Comparison of ENCODE assay signal across 22 cellular contexts in the genomic region with DNA sequence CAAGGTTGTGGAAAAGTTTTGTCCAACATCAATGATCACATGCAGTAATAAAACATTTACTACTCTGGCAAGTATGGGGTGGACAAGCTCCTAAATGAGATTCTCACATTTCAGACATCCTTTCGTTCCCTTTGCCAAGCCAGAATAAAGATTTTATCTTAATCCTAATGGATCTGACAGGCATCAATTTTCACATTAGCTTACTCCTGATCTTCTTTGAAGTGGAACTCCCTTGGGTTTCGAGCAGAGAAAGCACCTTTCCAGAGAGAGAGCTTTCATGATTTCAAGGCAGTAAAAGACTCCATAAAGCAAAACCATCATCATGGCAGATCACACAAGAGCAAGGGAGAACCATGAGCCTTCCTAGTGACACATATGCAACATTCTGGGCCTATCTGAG.
"Had no signal": no experiment of that assay in that cellular context is flagged by ENCODE, and none has a peak within 500 bp of the region (broad histone marks: within the 10 kb centered on the region; RNA-seq: fewer than 3 reads in every experiment).

No MANE protein-coding gene starts in this region.

- H3K27ac ChIP-seq: coronary artery, esophagus squamous epithelium, ovary, psoas muscle, sigmoid colon, thoracic aorta, tibial nerve, upper lobe of left lung had no signal

- FAIRE-seq: endothelial cell of umbilical vein, frontal cortex, keratinocyte, urothelium cell line had no signal

- H3K4me1 ChIP-seq: esophagus squamous epithelium, psoas muscle had no signal

- H3K36me3 ChIP-seq: esophagus squamous epithelium, ovary, sigmoid colon, thoracic aorta, upper lobe of left lung had no signal

- H3K9me3 ChIP-seq: esophagus squamous epithelium, ovary, psoas muscle, sigmoid colon, thoracic aorta, tibial nerve, upper lobe of left lung had no signal

- H3K27me3 ChIP-seq: esophagus squamous epithelium, ovary, sigmoid colon, tibial nerve, upper lobe of left lung had no signal

- DNase-seq: dermis blood vessel endothelial cell; effector memory CD4-positive, alpha-beta T cell; erythroblast; esophagus squamous epithelium; head of caudate nucleus; natural killer cell; occipital lobe; ovary; posterior cingulate gyrus; psoas muscle; right cardiac atrium; sigmoid colon; stimulated activated naive B cell treated with anti-CD40 and anti-IgM and Interleukin-4, amounts not matched to agents 10 μg/mL and 1 μg/mL and 100 μg/mL, for 72 hours; upper lobe of left lung had no signal

- H3K4me3 ChIP-seq: coronary artery, esophagus squamous epithelium, lung, ovary, psoas muscle, sigmoid colon, thoracic aorta, tibial nerve, upper lobe of left lung had no signal
